In the genomic region with DNA sequence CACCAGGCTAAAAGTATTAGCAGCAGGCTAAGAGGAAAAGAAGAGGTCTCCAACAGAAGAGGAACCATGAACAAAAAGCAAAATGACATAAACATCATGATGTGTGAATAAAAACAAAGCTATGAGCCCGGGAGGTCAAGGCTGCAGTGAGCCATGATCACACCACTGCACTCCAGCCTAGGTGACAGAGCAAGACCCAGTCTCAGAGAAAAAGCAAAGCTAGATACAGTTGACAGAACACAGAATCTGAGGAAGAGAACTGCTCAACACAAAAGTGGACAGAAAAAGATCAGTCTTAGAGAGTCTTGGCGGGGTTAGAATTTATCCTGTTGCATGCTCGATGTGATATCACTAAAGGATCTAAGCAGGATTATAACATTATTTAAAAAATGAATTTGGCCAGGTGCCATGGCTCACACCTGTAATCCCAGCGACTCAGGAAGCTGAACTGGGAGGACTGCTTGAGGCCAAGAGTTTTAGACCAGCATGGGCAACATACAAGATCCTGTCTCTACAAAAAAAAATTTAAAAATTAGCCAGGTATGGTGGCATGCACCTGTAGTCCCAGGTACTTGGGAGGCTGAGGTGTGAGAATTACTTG, we compare ENCODE assay signal across 17 cellular contexts. TPM values are rescaled to one million over a fixed set of nuclear protein-coding genes. Genes with fewer than 3 reads are reported as not detected.
A peak's percentile ranks its signal among the peaks of the same experiment; 100 is the strongest.
DNase-seq lines count a peak whose midpoint lies in the region; ATAC-seq and TF ChIP-seq lines count a peak whose summit lies in the region.
"Had no signal": no experiment of that assay in that cellular context is flagged by ENCODE, and none has a peak within 500 bp of the region (broad histone marks: within the 10 kb centered on the region; RNA-seq: fewer than 3 reads in every experiment).

No MANE protein-coding gene starts in this region.

- intact Hi-C loops in Right ventricle myocardium superior (cut with DNase I) (no loop called here), left cardiac atrium (cut with DNase I) (no loop called here), tibial artery (cut with DNase I; ENCODE audit: low total_unique reads) (no loop called here)

- H3K27ac ChIP-seq in SK-N-MC (peak overlapping the region; percentile 92), tibial artery (peak overlapping the region; percentile 63 to 69)

- no peaks in the 10 kb centered on the region for H3K27me3 ChIP-seq in tibial artery
- no peaks in the 10 kb centered on the region for H3K27me3 ChIP-seq in MG63
- H3K27me3 ChIP-seq: upper lobe of right lung had no signal

- H3K9me3 ChIP-seq in SK-N-MC (ENCODE audit: low read depth, low read length) (no peaks in the 10 kb centered on the region), tibial artery (no peaks in the 10 kb centered on the region), MG63 (no peaks in the 10 kb centered on the region)
- H3K9me3 ChIP-seq: upper lobe of right lung had no signal

- peak; percentile 6 for ATAC-seq in Right ventricle myocardium superior (ENCODE audit: poor library complexity)
- ATAC-seq in left cardiac atrium, result no peak
- ATAC-seq: upper lobe of right lung had no signal

- H3K9ac ChIP-seq in SK-N-MC (ENCODE audit: insufficient read length), result no peak overlapping the region
- H3K9ac ChIP-seq: GM23248 had no signal

- TF ChIP-seq CTCF in tibial artery (IDR thresholded peaks at IDR 0.05), result no peak

- peaks cover 0 to 64% (median 20%) of the 10 kb centered on the region in 4 donors for H3K4me1 ChIP-seq in tibial artery

- DNase-seq in Right ventricle myocardium superior, result no peak
- DNase-seq in left cardiac atrium, result no peak
- no peak for DNase-seq in SK-N-MC (ENCODE audit: low read depth, low spot score)
- peak; percentile 24 for DNase-seq in kidney tubule cell (ENCODE audit: low spot score)
- no peak for DNase-seq in tibial artery
- no peak for DNase-seq in activated CD8-positive, alpha-beta memory T cell treated with anti-CD3 and anti-CD28 coated beads, Interleukin-2, amount 50 U/mL, for 48 hours
- no peak for DNase-seq in NCI-H526 treated with DMSO at 0.1 percent for 48 hours (lab: John Stamatoyannopoulos, UW)
- DNase-seq in MG63, result no peak
- DNase-seq: ACHN; activated B cell treated with CpG ODN at 0.5 μM for 24 hours; activated naive CD4-positive, alpha-beta T cell treated with anti-CD3 and anti-CD28 coated beads, Interleukin-2, amount 50 U/mL, for 16 hours; COR-L47; GM23248; NCI-H345; stimulated activated CD4-positive, alpha-beta T cell treated with anti-CD3 and anti-CD28 coated beads, Interleukin-2, amount 100 ng/mL, for 48 hours; SW 1271; upper lobe of right lung had no signal

- H3K36me3 ChIP-seq in SK-N-MC (ENCODE audit: insufficient read depth, low read length), result peaks cover 3% of the 10 kb centered on the region; the same call in 1 of the 2 replicates
- H3K36me3 ChIP-seq in tibial artery, result peaks cover 0 to 13% (median 9%) of the 10 kb centered on the region in 3 donors
- peaks cover 46% of the 10 kb centered on the region for H3K36me3 ChIP-seq in MG63

- H3K4me3 ChIP-seq in SK-N-MC, result no peak overlapping the region
- no peak overlapping the region for H3K4me3 ChIP-seq in tibial artery
- H3K4me3 ChIP-seq in MG63, result no peak overlapping the region
- H3K4me3 ChIP-seq: GM23248, upper lobe of right lung had no signal

RNA-seq across cellular contexts. Expression of a gene that starts 37.5 kb away (rescaled TPM):
- total RNA-seq in Right ventricle myocardium superior (46.9 TPM), left cardiac atrium (10 to 100 TPM; 38.9 to 45.0 TPM)
- total RNA-seq in MG63 (2014; rRNA removed; shearing (Covaris generic); ENCODE audit: low replicate concordance), result 9.9 and 23.5 TPM in 2 replicates
